In genomic region chr3:114879059-114880031, GRCh38 we compare ENCODE assay signal across 9 cellular contexts.
DNase-seq lines count a peak whose midpoint lies in the region; ATAC-seq, FAIRE-seq and TF ChIP-seq lines count a peak whose summit lies in the region.
"Had no signal": no experiment of that assay in that cellular context is flagged by ENCODE, and none has a peak within 500 bp of the region (broad histone marks: within the 10 kb centered on the region; RNA-seq: fewer than 3 reads in every experiment).

No MANE protein-coding gene starts in this region.

- peak; percentile 65 for ATAC-seq in GM21717 (IDR thresholded peaks at IDR 0.05; ENCODE audit: unreplicated experiment)
- peak; percentile 69 for ATAC-seq in IMR-90 (ENCODE audit: low read depth)
- ATAC-seq in psoas muscle: peak; percentile 53 to 70 (median 62)

- POLR2A ChIA-PET in GM10248 (lab: Yijun Ruan, JAX) (no interaction called here), IMR-90 (lab: Charles Lee; ENCODE audit: unreplicated experiment) (no interaction called here)

- intact Hi-C loops in IMR-90 (cut with micrococcal nuclease) (no loop called here), psoas muscle (cut with DNase I) (no loop called here)

- BruUV-seq in IMR-90 (replicated peaks; lab: Mats Ljungman, UMichigan): no TSS peak

- in situ Hi-C loops in IMR-90 (cut with MboI; ENCODE audit: low sequenced_read_pairs): no loop called here

- H3K4ac ChIP-seq in IMR-90 (ENCODE audit: low read depth, low read length): peak overlapping the region; percentile 51; the same call in 1 of the 2 replicates

- dilution Hi-C loops in IMR-90 (cut with HindIII; ENCODE audit: low sequenced_read_pairs, unreplicated experiment): no loop called here

- no peaks in the 10 kb centered on the region; a peak in 2 of 4 replicates for H3K79me1 ChIP-seq in IMR-90 (ENCODE audit: low read depth in 1 of 2, low read length in 2 of 2)

- TF ChIP-seq POLR2A in IMR-90 (IDR thresholded peaks at IDR 0.05; ENCODE audit: low read depth, low read length): no peak

- H4K8ac ChIP-seq in IMR-90 (ENCODE audit: low read depth in 2 of 2, low read length in 2 of 2): no peak overlapping the region

- H3K4me3 ChIP-seq in IMR-90 (ENCODE audit: insufficient read depth, low read depth, low read length) (no peak overlapping the region), astrocyte (ENCODE audit: insufficient read depth, low read depth, low read length) (peak overlapping the region; percentile 37), psoas muscle (peak overlapping the region; percentile 38)

- H3K36me3 ChIP-seq in IMR-90 (ENCODE audit: control insufficient read depth, insufficient read depth, low read length): no peaks in the 10 kb centered on the region
- no peaks in the 10 kb centered on the region for H3K36me3 ChIP-seq in astrocyte (ENCODE audit: insufficient read depth, low read length)
- no peaks in the 10 kb centered on the region for H3K36me3 ChIP-seq in psoas muscle (ENCODE audit: insufficient read depth in 1 of 2, low read depth in 1 of 2)

- no peak overlapping the region for H3K23ac ChIP-seq in IMR-90 (ENCODE audit: low read depth, low read length)

- no peak overlapping the region; the same call in 2 of the 3 replicates for H2BK15ac ChIP-seq in IMR-90 (ENCODE audit: low read depth, low read length)

- H3K9ac ChIP-seq in IMR-90 (ENCODE audit: low read depth, low read length): no peak overlapping the region
- H3K9ac ChIP-seq in astrocyte (ENCODE audit: low read length): peak overlapping the region; percentile 19

- H4K20me1 ChIP-seq in IMR-90 (ENCODE audit: insufficient read depth, low read length) (no peaks in the 10 kb centered on the region), astrocyte (ENCODE audit: insufficient read depth, low read length) (no peaks in the 10 kb centered on the region)

- H2AFZ ChIP-seq in IMR-90 (replicated peaks; ENCODE audit: low read length, poor library complexity) (no peak overlapping the region), astrocyte (ENCODE audit: low read depth, low read length) (no peak overlapping the region)

- H3K27me3 Mint-ChIP-seq in astrocyte (ENCODE audit: low read depth, unreplicated experiment) (no peaks in the 10 kb centered on the region), progenitor cell of endocrine pancreas (no peaks in the 10 kb centered on the region)
- H3K27me3 Mint-ChIP-seq: activated naive CD8-positive, alpha-beta T cell had no signal

- H3K4me1 Mint-ChIP-seq in astrocyte (ENCODE audit: low read depth, unreplicated experiment) (peaks cover 16% of the 10 kb centered on the region), progenitor cell of endocrine pancreas (ENCODE audit: low read depth) (peaks cover 5% of the 10 kb centered on the region)

- no peak overlapping the region for H3K56ac ChIP-seq in IMR-90 (ENCODE audit: extremely low read depth, insufficient read depth, low read length)

- H3K79me2 ChIP-seq in astrocyte (ENCODE audit: insufficient read depth, low read length): no peaks in the 10 kb centered on the region

- no peaks in the 10 kb centered on the region for H3K9me3 Mint-ChIP-seq in astrocyte (ENCODE audit: unreplicated experiment)
- H3K9me3 Mint-ChIP-seq in progenitor cell of endocrine pancreas (ENCODE audit: low read depth): no peaks in the 10 kb centered on the region

- no peak overlapping the region for H3K18ac ChIP-seq in IMR-90 (ENCODE audit: low read depth, low read length)

- no peaks in the 10 kb centered on the region for H3K9me3 ChIP-seq in IMR-90 (ENCODE audit: control insufficient read depth, insufficient read depth, low read length)
- no peaks in the 10 kb centered on the region for H3K9me3 ChIP-seq in astrocyte (ENCODE audit: insufficient read depth, low read depth, low read length)
- no peaks in the 10 kb centered on the region for H3K9me3 ChIP-seq in psoas muscle

- H2BK120ac ChIP-seq in IMR-90 (ENCODE audit: low read depth, low read length): no peak overlapping the region

- no peak for TF ChIP-seq CTCF in GM10248 (IDR thresholded peaks at IDR 0.05; ENCODE audit: control extremely low read depth, extremely low read depth, low read depth, missing control alignments)
- TF ChIP-seq CTCF in IMR-90 (conservative IDR thresholded peaks at IDR 0.05; ENCODE audit: low read depth, low read length): no peak
- TF ChIP-seq CTCF in astrocyte (IDR thresholded peaks at IDR 0.05; ENCODE audit: insufficient read depth, low read depth, low read length): no peak
- TF ChIP-seq CTCF in psoas muscle (IDR thresholded peaks at IDR 0.05): no peak
- no peak for TF ChIP-seq CTCF in progenitor cell of endocrine pancreas (IDR thresholded peaks at IDR 0.05; ENCODE audit: unreplicated experiment)

- H2BK20ac ChIP-seq in IMR-90 (ENCODE audit: low read depth, low read length): no peak overlapping the region; the same call in 1 of the 2 replicates

- no peak overlapping the region for H2AK5ac ChIP-seq in IMR-90 (ENCODE audit: low read depth, low read length)

- H3K4me3 Mint-ChIP-seq in astrocyte (ENCODE audit: unreplicated experiment): no peak overlapping the region
- no peak overlapping the region for H3K4me3 Mint-ChIP-seq in progenitor cell of endocrine pancreas (ENCODE audit: low read depth)
- H3K4me3 Mint-ChIP-seq: activated naive CD8-positive, alpha-beta T cell had no signal

- CTCF ChIA-PET in GM10248 (lab: Yijun Ruan, JAX) (interaction anchor here (1.0 to 1.5 kb wide), 3 partner anchors 14 to 30 kb away, joined by 3 to 4 read pairs (median 3); no protein-coding TSS in a partner anchor), IMR-90 (lab: Yijun Ruan, JAX) (no interaction called here)

- peak overlapping the region; percentile 77; the same call in 1 of the 2 replicates for H3K4me2 ChIP-seq in IMR-90 (ENCODE audit: low read depth, low read length)
- H3K4me2 ChIP-seq in astrocyte (ENCODE audit: low read length): peak overlapping the region; percentile 78

- H3K4me1 ChIP-seq in IMR-90 (ENCODE audit: control insufficient read depth, insufficient read depth, low read length) (peaks cover 8% of the 10 kb centered on the region), astrocyte (ENCODE audit: insufficient read depth, low read length) (peaks cover 25% of the 10 kb centered on the region), psoas muscle (peaks cover 59% of the 10 kb centered on the region)

- no peak overlapping the region for H4K5ac ChIP-seq in IMR-90 (ENCODE audit: low read depth, low read length)

- no CpG with 5 or more reads among the region's 8 CpGs for WGBS in IMR-90 (ENCODE audit: extremely low coverage in 2 of 2, insufficient read length in 1 of 2), 2 experiments
- 9 to 22% (median 12%) methylated on average over 8 of the region's 8 CpGs for WGBS in psoas muscle, 3 donors

- peaks cover 5% of the 10 kb centered on the region for H3K9me1 ChIP-seq in IMR-90 (ENCODE audit: insufficient read depth, low read length)

- peak; percentile 18 for DNase-seq in GM10248 (ENCODE audit: extremely low spot score)
- peak; percentile 77 for DNase-seq in IMR-90
- DNase-seq in astrocyte (ENCODE audit: low read depth): peak; percentile 62
- no peak for DNase-seq in psoas muscle
- DNase-seq in islet precursor cell: no peak
- no peak for DNase-seq in activated CD4-positive, CD25-positive, alpha-beta regulatory T cell (lab: John Stamatoyannopoulos, UW)
- DNase-seq in progenitor cell of endocrine pancreas (ENCODE audit: low spot score, unreplicated experiment): no peak

- peak; percentile 50 for FAIRE-seq in astrocyte (lab: Jason Lieb, UNC)

- H3K27ac ChIP-seq in IMR-90 (ENCODE audit: insufficient read depth, low read length) (no peak overlapping the region), astrocyte (ENCODE audit: low read depth, low read length) (peak overlapping the region; percentile 34), psoas muscle (peak overlapping the region; percentile 48)

- no peak for TF ChIP-seq RAD21 in IMR-90 (IDR thresholded peaks at IDR 0.05; ENCODE audit: low read length)

- no peak overlapping the region for H2BK5ac ChIP-seq in IMR-90 (ENCODE audit: low read depth, low read length, poor library complexity, severe bottlenecking)

- H3K14ac ChIP-seq in IMR-90 (replicated peaks; ENCODE audit: low read depth, low read length): no peak overlapping the region

- no peaks in the 10 kb centered on the region for H3K36me3 Mint-ChIP-seq in astrocyte (ENCODE audit: low read depth, unreplicated experiment)
- no peaks in the 10 kb centered on the region for H3K36me3 Mint-ChIP-seq in progenitor cell of endocrine pancreas (ENCODE audit: insufficient read depth)

- no peak overlapping the region for H3K27ac Mint-ChIP-seq in astrocyte (ENCODE audit: unreplicated experiment)
- H3K27ac Mint-ChIP-seq in progenitor cell of endocrine pancreas: no peak overlapping the region
- H3K27ac Mint-ChIP-seq: activated naive CD8-positive, alpha-beta T cell had no signal

- H3K27me3 ChIP-seq in IMR-90 (ENCODE audit: control insufficient read depth, insufficient read depth, low read length) (no peaks in the 10 kb centered on the region), astrocyte (ENCODE audit: insufficient read depth, low read length) (no peaks in the 10 kb centered on the region), psoas muscle (ENCODE audit: insufficient read depth in 3 of 3, low read length in 2 of 3) (no peaks in the 10 kb centered on the region)

- H2AK9ac ChIP-seq in IMR-90 (replicated peaks; ENCODE audit: low read depth, low read length, poor library complexity): no peak overlapping the region

- no peak overlapping the region for H4K91ac ChIP-seq in IMR-90 (ENCODE audit: insufficient read depth, low read depth, low read length)

TF ChIP-seq in IMR-90, 13 proteins besides CTCF, POLR2A, EP300 and RAD21:
- peak; percentile 93 for TF ChIP-seq CEBPB (IDR thresholded peaks at IDR 0.05; ENCODE audit: low read depth, low read length)
- TF ChIP-seq NFE2L2 (IDR thresholded peaks at IDR 0.05; ENCODE audit: low read depth, low read length): no peak
TF ChIP-seq in IMR-90: peak in this region for 1.

Comparison
In these comparisons a context has a peak if more than half of its experiments do, and no peak if none do; other contexts are left out.
1. DNase-seq: peak in GM10248 (single experiment), IMR-90 (single experiment) and astrocyte (single experiment); none in psoas muscle (0 of 2), islet precursor cell (single experiment), activated CD4-positive, CD25-positive, alpha-beta regulatory T cell (0 of 4) and progenitor cell of endocrine pancreas (single experiment).
2. Peak in every context shown above with its lines, with median percentiles within 50 percentile points of each other: ATAC-seq.